ENCODE assay signal across 1 cellular context in the genomic region with DNA sequence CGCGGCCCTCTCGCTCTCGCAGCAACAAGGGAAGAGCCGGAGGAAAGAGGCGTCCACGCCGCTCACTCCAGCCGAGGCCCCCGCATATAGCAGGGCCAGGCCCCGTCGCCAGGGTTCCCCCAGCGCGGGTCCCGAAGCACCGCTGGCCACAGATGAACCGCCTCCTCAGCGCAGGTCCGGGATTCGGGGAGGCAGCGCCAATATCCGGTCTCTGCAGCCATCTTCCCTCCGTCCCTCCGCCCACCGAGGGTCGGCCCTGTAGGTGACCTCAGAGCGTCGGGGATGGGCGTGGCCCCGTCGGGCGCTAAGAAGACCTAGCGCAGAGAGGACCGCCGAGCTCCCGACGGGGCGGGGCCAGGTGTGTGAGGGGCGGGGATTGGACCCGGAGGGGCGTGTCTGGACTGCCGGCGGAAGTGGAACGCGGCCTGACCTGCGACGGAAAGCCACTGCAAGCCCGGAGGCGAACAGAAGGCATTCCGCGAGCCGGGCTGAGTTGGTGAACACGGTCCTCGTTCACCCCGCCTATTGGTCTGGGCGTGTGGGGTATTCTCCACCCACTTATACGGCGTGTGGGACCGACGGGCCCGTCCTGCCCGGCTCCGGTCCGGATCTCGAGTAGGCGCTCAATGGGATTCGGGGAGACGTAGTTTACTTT.
TF ChIP-seq lines count a peak whose summit lies in the region.

No MANE protein-coding gene starts in this region.

TF ChIP-seq in HepG2, 621 proteins besides CTCF, POLR2A, EP300 and RAD21 (continued from another document and continues in another):
- 0 out of 2 replicates have a peak, but pooled peaks have one; percentile 37 for TF ChIP-seq ATF1 (CRISPR knock-in tag; IDR thresholded peaks at IDR 0.05)
- no peak; the same call in 1 of the 2 replicates for TF ChIP-seq ZNF510 (CRISPR knock-in tag; IDR thresholded peaks at IDR 0.05; ENCODE audit: low read depth)
- peak; percentile 90; the same call in 1 of the 2 replicates for TF ChIP-seq ARID2 (CRISPR knock-in tag; IDR thresholded peaks at IDR 0.05; ENCODE audit: borderline replicate concordance)
- peak; percentile 50; the same call in 1 of the 2 replicates for TF ChIP-seq KMT2A (CRISPR knock-in tag; IDR thresholded peaks at IDR 0.05)
- TF ChIP-seq RFX5 (IDR thresholded peaks at IDR 0.05; ENCODE audit: low read depth, low read length): no peak
- peak; percentile 96 for TF ChIP-seq SP4 (CRISPR knock-in tag; IDR thresholded peaks at IDR 0.05)
- TF ChIP-seq ZNF720 (CRISPR knock-in tag; IDR thresholded peaks at IDR 0.05): no peak
- 0 out of 2 replicates have a peak, but pooled peaks have one; percentile 2 for TF ChIP-seq KLF11 (CRISPR knock-in tag; IDR thresholded peaks at IDR 0.05)
- TF ChIP-seq ZNF160 (CRISPR knock-in tag; IDR thresholded peaks at IDR 0.05): no peak
- peak; percentile 73; the same call in 1 of the 2 replicates for TF ChIP-seq ZMYM4 (CRISPR knock-in tag; IDR thresholded peaks at IDR 0.05)
- TF ChIP-seq ZNF746 (CRISPR knock-in tag; IDR thresholded peaks at IDR 0.05): 0 out of 2 replicates have a peak, but pooled peaks have one; percentile 4
- TF ChIP-seq SMAD9 (CRISPR knock-in tag; IDR thresholded peaks at IDR 0.05): no peak
- peak; percentile 36 for TF ChIP-seq ZNF18 (CRISPR knock-in tag; IDR thresholded peaks at IDR 0.05; ENCODE audit: insufficient replicate concordance)
- TF ChIP-seq PAXIP1 (CRISPR knock-in tag; conservative IDR thresholded peaks at IDR 0.05): peak; percentile 52
- TF ChIP-seq, protein P1, sequence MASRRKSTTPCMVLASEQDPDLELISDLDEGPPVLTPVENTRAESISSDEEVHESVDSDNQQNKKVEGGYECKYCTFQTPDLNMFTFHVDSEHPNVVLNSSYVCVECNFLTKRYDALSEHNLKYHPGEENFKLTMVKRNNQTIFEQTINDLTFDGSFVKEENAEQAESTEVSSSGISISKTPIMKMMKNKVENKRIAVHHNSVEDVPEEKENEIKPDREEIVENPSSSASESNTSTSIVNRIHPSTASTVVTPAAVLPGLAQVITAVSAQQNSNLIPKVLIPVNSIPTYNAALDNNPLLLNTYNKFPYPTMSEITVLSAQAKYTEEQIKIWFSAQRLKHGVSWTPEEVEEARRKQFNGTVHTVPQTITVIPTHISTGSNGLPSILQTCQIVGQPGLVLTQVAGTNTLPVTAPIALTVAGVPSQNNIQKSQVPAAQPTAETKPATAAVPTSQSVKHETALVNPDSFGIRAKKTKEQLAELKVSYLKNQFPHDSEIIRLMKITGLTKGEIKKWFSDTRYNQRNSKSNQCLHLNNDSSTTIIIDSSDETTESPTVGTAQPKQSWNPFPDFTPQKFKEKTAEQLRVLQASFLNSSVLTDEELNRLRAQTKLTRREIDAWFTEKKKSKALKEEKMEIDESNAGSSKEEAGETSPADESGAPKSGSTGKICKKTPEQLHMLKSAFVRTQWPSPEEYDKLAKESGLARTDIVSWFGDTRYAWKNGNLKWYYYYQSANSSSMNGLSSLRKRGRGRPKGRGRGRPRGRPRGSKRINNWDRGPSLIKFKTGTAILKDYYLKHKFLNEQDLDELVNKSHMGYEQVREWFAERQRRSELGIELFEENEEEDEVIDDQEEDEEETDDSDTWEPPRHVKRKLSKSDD (CRISPR knock-in tag; IDR thresholded peaks at IDR 0.05; ENCODE audit: low read depth): peak; percentile 79; the same call in 1 of the 2 replicates
- peak; percentile 72; the same call in 1 of the 2 replicates for TF ChIP-seq HNF1B (CRISPR knock-in tag; IDR thresholded peaks at IDR 0.05)
- peak; percentile 60 for TF ChIP-seq MEF2D (CRISPR knock-in tag; IDR thresholded peaks at IDR 0.05)
- TF ChIP-seq, protein P2, sequence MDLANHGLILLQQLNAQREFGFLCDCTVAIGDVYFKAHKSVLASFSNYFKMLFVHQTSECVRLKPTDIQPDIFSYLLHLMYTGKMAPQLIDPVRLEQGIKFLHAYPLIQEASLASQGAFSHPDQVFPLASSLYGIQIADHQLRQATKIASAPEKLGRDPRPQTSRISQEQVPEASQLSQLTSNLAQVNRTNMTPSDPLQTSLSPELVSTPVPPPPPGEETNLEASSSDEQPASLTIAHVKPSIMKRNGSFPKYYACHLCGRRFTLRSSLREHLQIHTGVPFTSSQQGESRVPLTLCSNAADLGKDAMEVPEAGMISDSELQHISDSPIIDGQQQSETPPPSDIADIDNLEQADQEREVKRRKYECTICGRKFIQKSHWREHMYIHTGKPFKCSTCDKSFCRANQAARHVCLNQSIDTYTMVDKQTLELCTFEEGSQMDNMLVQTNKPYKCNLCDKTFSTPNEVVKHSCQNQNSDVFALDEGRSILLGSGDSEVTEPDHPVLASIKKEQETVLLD (CRISPR knock-in tag; IDR thresholded peaks at IDR 0.05; ENCODE audit: low read depth): peak; percentile 64; the same call in 1 of the 2 replicates
- TF ChIP-seq BORCS8-MEF2B (CRISPR knock-in tag; IDR thresholded peaks at IDR 0.05): peak; percentile 37; the same call in 1 of the 2 replicates
- no peak; the same call in 1 of the 2 replicates for TF ChIP-seq FOXO1 (CRISPR knock-in tag; IDR thresholded peaks at IDR 0.05)
- no peak for TF ChIP-seq SP140L (CRISPR knock-in tag; IDR thresholded peaks at IDR 0.05; ENCODE audit: borderline replicate concordance)
- peak; percentile 61; the same call in 1 of the 2 replicates for TF ChIP-seq ZNF350 (CRISPR knock-in tag; IDR thresholded peaks at IDR 0.05; ENCODE audit: borderline replicate concordance, low read depth)
- TF ChIP-seq ETS1 (CRISPR knock-in tag; IDR thresholded peaks at IDR 0.05): no peak
- TF ChIP-seq ZFP36L2 (CRISPR knock-in tag; IDR thresholded peaks at IDR 0.05): no peak
- no peak for TF ChIP-seq ARNTL (CRISPR knock-in tag; IDR thresholded peaks at IDR 0.05)
- TF ChIP-seq RBFOX2 (IDR thresholded peaks at IDR 0.05; ENCODE audit: low read depth, low read length): peak; percentile 95
- TF ChIP-seq ZNF530 (CRISPR knock-in tag; IDR thresholded peaks at IDR 0.05; ENCODE audit: low read depth): no peak
- TF ChIP-seq HBP1 (CRISPR knock-in tag; IDR thresholded peaks at IDR 0.05; ENCODE audit: low read depth): no peak; the same call in none of the 2 replicates
- TF ChIP-seq HOXA9 (CRISPR knock-in tag; IDR thresholded peaks at IDR 0.05; ENCODE audit: borderline replicate concordance): no peak
- TF ChIP-seq ZNF749 (CRISPR knock-in tag; IDR thresholded peaks at IDR 0.05; ENCODE audit: borderline replicate concordance): peak; percentile 65; the same call in 1 of the 2 replicates
- 0 out of 2 replicates have a peak, but pooled peaks have one; percentile 36 for TF ChIP-seq ZNF678 (CRISPR knock-in tag; IDR thresholded peaks at IDR 0.05)
- peak; percentile 59; the same call in 1 of the 2 replicates for TF ChIP-seq ZNF605 (CRISPR knock-in tag; IDR thresholded peaks at IDR 0.05)
- TF ChIP-seq WIZ (CRISPR knock-in tag; IDR thresholded peaks at IDR 0.05): 0 out of 2 replicates have a peak, but pooled peaks have one; percentile 81
- peak; percentile 35; the same call in 1 of the 2 replicates for TF ChIP-seq ZBTB43 (CRISPR knock-in tag; conservative IDR thresholded peaks at IDR 0.05)
- peak; percentile 88 for TF ChIP-seq ZBED4 (CRISPR knock-in tag; IDR thresholded peaks at IDR 0.05; ENCODE audit: borderline replicate concordance)
- peak; percentile 73; the same call in 1 of the 2 replicates for TF ChIP-seq SATB2 (CRISPR knock-in tag; IDR thresholded peaks at IDR 0.05)
